ENCODE assay signal across 8 cellular contexts in genomic region chr13:46288570-46289259, GRCh38.
DNase-seq lines count a peak whose midpoint lies in the region; ATAC-seq and TF ChIP-seq lines count a peak whose summit lies in the region.

No MANE protein-coding gene starts in this region.

- H3K36me3 Mint-ChIP-seq in activated CD8-positive, alpha-beta T cell treated with anti-CD3 and anti-CD28 coated beads for 36 hours (ENCODE audit: low read depth): no peaks in the 10 kb centered on the region

- no peak overlapping the region for H3K4me3 Mint-ChIP-seq in activated CD8-positive, alpha-beta T cell treated with anti-CD3 and anti-CD28 coated beads for 36 hours

- no peaks in the 10 kb centered on the region for H3K79me2 ChIP-seq in GM23248 (ENCODE audit: insufficient read depth)

- no peak overlapping the region for H2AFZ ChIP-seq in GM23248

- H3K36me3 ChIP-seq in GM23248 (ENCODE audit: low read depth) (no peaks in the 10 kb centered on the region), suprapubic skin (no peaks in the 10 kb centered on the region)

- no peaks in the 10 kb centered on the region for H3K9me3 ChIP-seq in GM23248 (ENCODE audit: low read depth)
- H3K9me3 ChIP-seq in suprapubic skin: no peaks in the 10 kb centered on the region

- H3K9ac ChIP-seq in GM23248: no peak overlapping the region

- 56 to 64% methylated on average over 5 of the region's 5 CpGs for WGBS in GM23248 (ENCODE audit: low coverage in 1 of 2, low lambda C conversion rate in 2 of 2, missing lambda C conversion rate in 2 of 2), 2 experiments
- WGBS in suprapubic skin: 86% methylated on average over 5 of the region's 5 CpGs

- in situ Hi-C loops in GM23248 (cut with MboI): no loop called here

- no peaks in the 10 kb centered on the region for H3F3A ChIP-seq in GM23248 (ENCODE audit: insufficient read depth)

- no peak overlapping the region for H3K4me2 ChIP-seq in GM23248 (ENCODE audit: unreplicated experiment)

- CTCF ChIA-PET in activated CD8-positive, alpha-beta T cell treated with anti-CD3 and anti-CD28 coated beads for 36 hours (lab: Charles Lee): interaction anchor here (0.6 to 3.9 kb wide), 11 partner anchors 9 to 518 kb away, joined by 3 to 31 read pairs (median 4); no protein-coding TSS in a partner anchor

- no peaks in the 10 kb centered on the region for H3K9me2 ChIP-seq in GM23248 (ENCODE audit: insufficient read depth)

- POLR2A ChIA-PET in activated CD8-positive, alpha-beta T cell treated with anti-CD3 and anti-CD28 coated beads for 36 hours (lab: Charles Lee): no interaction called here

- H3K4me1 Mint-ChIP-seq in activated CD8-positive, alpha-beta T cell treated with anti-CD3 and anti-CD28 coated beads for 36 hours (ENCODE audit: low read depth): peaks cover 12% of the 10 kb centered on the region

- no peak overlapping the region for H3K27ac Mint-ChIP-seq in activated CD8-positive, alpha-beta T cell treated with anti-CD3 and anti-CD28 coated beads for 36 hours

- H3K4me1 ChIP-seq in GM23248 (ENCODE audit: insufficient read depth): no peaks in the 10 kb centered on the region
- H3K4me1 ChIP-seq in suprapubic skin: peaks cover 3% of the 10 kb centered on the region

- H4K20me1 ChIP-seq in GM23248 (ENCODE audit: insufficient read depth): no peaks in the 10 kb centered on the region

- intact Hi-C loops in activated CD8-positive, alpha-beta T cell treated with anti-CD3 and anti-CD28 coated beads for 36 hours (cut with micrococcal nuclease): loop anchor here (5.0 kb wide), 1 partner anchor 106 kb away; the partner anchor contains the start of gene LCP1

- no peak for TF ChIP-seq POLR2A in suprapubic skin (IDR thresholded peaks at IDR 0.05)

- no peak overlapping the region for H3K27ac ChIP-seq in GM23248
- no peak overlapping the region for H3K27ac ChIP-seq in suprapubic skin

- peak; percentile 68 for DNase-seq in DMS 273 (lab: John Stamatoyannopoulos, UW; ENCODE audit: unreplicated experiment)
- DNase-seq in DMS 273 treated with DMSO at 0.1 percent for 48 hours (lab: John Stamatoyannopoulos, UW): no peak
- DNase-seq in GM23248: peak; percentile 62
- DNase-seq in NCI-H187 (lab: John Stamatoyannopoulos, UW): peak; percentile 3 to 20
- no peak for DNase-seq in activated CD8-positive, alpha-beta T cell treated with anti-CD3 and anti-CD28 coated beads for 36 hours
- DNase-seq in iPS-NIHi7 (ENCODE audit: extremely low spot score): peak; percentile 58
- no peak for DNase-seq in suprapubic skin (ENCODE audit: low spot score in 2 of 2)
- DNase-seq in omental fat pad (ENCODE audit: low spot score): no peak

- no peaks in the 10 kb centered on the region for H3K27me3 ChIP-seq in GM23248 (replicated peaks; ENCODE audit: insufficient read depth)
- H3K27me3 ChIP-seq in suprapubic skin: no peaks in the 10 kb centered on the region

- ATAC-seq in activated CD8-positive, alpha-beta T cell treated with anti-CD3 and anti-CD28 coated beads for 36 hours: peak; percentile 88
- ATAC-seq in omental fat pad (ENCODE audit: low FRiP score): no peak

- TF ChIP-seq EP300 in suprapubic skin (IDR thresholded peaks at IDR 0.05): no peak

- no peaks in the 10 kb centered on the region for H3K9me3 Mint-ChIP-seq in activated CD8-positive, alpha-beta T cell treated with anti-CD3 and anti-CD28 coated beads for 36 hours

- H3K27me3 Mint-ChIP-seq in activated CD8-positive, alpha-beta T cell treated with anti-CD3 and anti-CD28 coated beads for 36 hours: no peaks in the 10 kb centered on the region

- H3K4me3 ChIP-seq in GM23248 (no peak overlapping the region), suprapubic skin (no peak overlapping the region)

- peak; percentile 94 for TF ChIP-seq CTCF in activated CD8-positive, alpha-beta T cell treated with anti-CD3 and anti-CD28 coated beads for 36 hours (IDR thresholded peaks at IDR 0.05)
- peak; percentile 26 to 45 for TF ChIP-seq CTCF in suprapubic skin (IDR thresholded peaks at IDR 0.05)
- TF ChIP-seq CTCF in omental fat pad (IDR thresholded peaks at IDR 0.05): no peak

Comparison
In these comparisons a context has a peak if more than half of its experiments do, and no peak if none do; other contexts are left out.
1. DNase-seq: peak in DMS 273 (single experiment), GM23248 (single experiment), NCI-H187 (2 of 2) and iPS-NIHi7 (single experiment); none in DMS 273 treated with DMSO at 0.1 percent for 48 hours (single experiment), activated CD8-positive, alpha-beta T cell treated with anti-CD3 and anti-CD28 coated beads for 36 hours (single experiment), suprapubic skin (0 of 2) and omental fat pad (single experiment).
2. CTCF ChIP-seq: peak in activated CD8-positive, alpha-beta T cell treated with anti-CD3 and anti-CD28 coated beads for 36 hours (single experiment) and suprapubic skin (2 of 2); none in omental fat pad (0 of 3).